8 cellular contexts compared by ENCODE assay signal in genomic region chr3:133574260-133574881, GRCh38. TPM values are rescaled to one million over a fixed set of nuclear protein-coding genes. Genes with fewer than 3 reads are reported as not detected.
A peak's percentile ranks its signal among the peaks of the same experiment; 100 is the strongest.
DNase-seq lines count a peak whose midpoint lies in the region; ATAC-seq and TF ChIP-seq lines count a peak whose summit lies in the region.

No MANE protein-coding gene starts in this region.

- H3K27ac ChIP-seq in dorsolateral prefrontal cortex, result peak overlapping the region in 58 of 59 donors; percentile 67 to 98 (median 90)

- no peaks in the 10 kb centered on the region for H3K27me3 ChIP-seq in dorsolateral prefrontal cortex

- ATAC-seq in HG03439 (IDR thresholded peaks at IDR 0.05; ENCODE audit: unreplicated experiment), result peak; percentile 36

- intact Hi-C loops in dorsolateral prefrontal cortex (cut with DNase I), result loop anchor here (5.0 to 10.0 kb wide), 3 partner anchors 130 to 852 kb away; partner anchors contain the start of genes NPHP3 (in 1 of the 2) and TF (in 1 of the 2)

- DNase-seq in activated naive CD4-positive, alpha-beta T cell treated with Interleukin-2 at 50 U/mL for 16 hours, result peak; percentile 79
- DNase-seq in activated naive CD4-positive, alpha-beta T cell (lab: John Stamatoyannopoulos, UW), result no peak
- DNase-seq in activated CD4-positive, alpha-beta T cell treated with anti-CD3 and anti-CD28 coated beads for 4 hours, result peak; percentile 58 to 68
- DNase-seq in dorsolateral prefrontal cortex (peak; percentile 31 to 81 (median 48)), medulla oblongata (ENCODE audit: extremely low spot score) (peak; percentile 68), NCI-H1417 (lab: John Stamatoyannopoulos, UW) (no peak)
- peak; percentile 44 for DNase-seq in stimulated activated CD8-positive, alpha-beta memory T cell treated with anti-CD3 and anti-CD28 coated beads, Interleukin-15, amount 100 ng/mL, for 24 hours (ENCODE audit: low read depth)

- TF ChIP-seq CTCF in dorsolateral prefrontal cortex (IDR thresholded peaks at IDR 0.05 in 54 of 56, conservative IDR thresholded peaks at IDR 0.05 in 2 of 56; ENCODE audit: low read depth in 1 of 56, partially characterized antibody in 56 of 56), result peak in 28 of 56 donors; percentile 6 to 40 (median 20)

- peak overlapping the region; percentile 57 to 99 (median 87) for H3K4me3 ChIP-seq in dorsolateral prefrontal cortex

RNA-seq across cellular contexts. Expression of gene CDV3, which starts 0.9 kb away (rescaled TPM):
- 100 to 1,000 TPM in 8 of 120 experiments, 10 to 100 TPM in 112; 60.4 to 111 (median 85.2) TPM for total RNA-seq in dorsolateral prefrontal cortex

Comparison
In these comparisons a context has a peak if more than half of its experiments do, and no peak if none do; other contexts are left out.
1. DNase-seq: peak in activated naive CD4-positive, alpha-beta T cell treated with Interleukin-2 at 50 U/mL for 16 hours (single experiment), activated CD4-positive, alpha-beta T cell treated with anti-CD3 and anti-CD28 coated beads for 4 hours (2 of 2), dorsolateral prefrontal cortex (10 of 10), medulla oblongata (single experiment) and stimulated activated CD8-positive, alpha-beta memory T cell treated with anti-CD3 and anti-CD28 coated beads, Interleukin-15, amount 100 ng/mL, for 24 hours (single experiment); none in activated naive CD4-positive, alpha-beta T cell (0 of 4) and NCI-H1417 (0 of 3).